Comparison of ENCODE assay signal across 18 cellular contexts in genomic region chr10:106877574-106877973, GRCh38.
"Had no signal": no experiment of that assay in that cellular context is flagged by ENCODE, and none has a peak within 500 bp of the region (broad histone marks: within the 10 kb centered on the region; RNA-seq: fewer than 3 reads in every experiment).

No MANE protein-coding gene starts in this region.

- DNase-seq: occipital lobe; ovary; posterior cingulate gyrus; psoas muscle; right cardiac atrium; right lobe of liver; sigmoid colon; small intestine; stimulated activated CD4-positive, alpha-beta T cell treated with anti-CD3 and anti-CD28 coated beads, Interleukin-15, amount 100 ng/mL, for 24 hours; stimulated activated CD4-positive, alpha-beta T cell treated with anti-CD3 and anti-CD28 coated beads, Interleukin-2, amount 100 ng/mL, for 24 hours; stimulated activated CD4-positive, alpha-beta T cell treated with anti-CD3 and anti-CD28 coated beads, Interleukin-2, amount 100 ng/mL, for 48 hours; stimulated activated CD4-positive, alpha-beta T cell treated with anti-CD3 and anti-CD28 coated beads, Interleukin-4, amount 100 ng/mL, for 24 hours; stimulated activated naive B cell treated with anti-CD40 and anti-IgM and Interleukin-4, amounts not matched to agents 10 μg/mL and 1 μg/mL and 100 μg/mL, for 72 hours; stimulated activated naive CD4-positive, alpha-beta T cell treated with Interleukin-2 at 50 U/mL for 16 hours; stomach; thyroid gland; trophoblast cell; upper lobe of left lung had no signal
